ENCODE assay signal across 1 cellular context in the genomic region with DNA sequence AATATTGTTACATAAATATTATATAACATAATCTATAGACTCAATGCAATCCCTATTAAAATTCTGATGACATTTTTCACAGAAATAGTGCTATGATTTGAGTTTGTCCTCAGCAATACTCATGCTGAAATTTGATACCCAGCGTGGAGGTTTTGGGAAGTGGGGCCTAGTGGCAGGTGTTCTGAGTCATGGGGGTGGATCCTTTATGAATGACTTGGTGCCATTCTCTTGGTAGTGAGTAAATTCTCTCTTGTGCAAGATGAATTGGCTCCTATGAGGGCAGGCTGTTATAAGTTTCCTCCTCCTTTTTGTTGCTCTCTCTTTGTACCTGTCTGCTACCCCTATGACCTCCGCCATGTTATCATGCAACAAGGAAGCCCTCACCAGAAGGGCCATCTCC.
TF ChIP-seq lines count a peak whose summit lies in the region.

No MANE protein-coding gene starts in this region.

TF ChIP-seq in WTC11, 78 proteins besides CTCF, POLR2A, EP300 and RAD21 (continued from another document):
- TF ChIP-seq, protein P1, sequence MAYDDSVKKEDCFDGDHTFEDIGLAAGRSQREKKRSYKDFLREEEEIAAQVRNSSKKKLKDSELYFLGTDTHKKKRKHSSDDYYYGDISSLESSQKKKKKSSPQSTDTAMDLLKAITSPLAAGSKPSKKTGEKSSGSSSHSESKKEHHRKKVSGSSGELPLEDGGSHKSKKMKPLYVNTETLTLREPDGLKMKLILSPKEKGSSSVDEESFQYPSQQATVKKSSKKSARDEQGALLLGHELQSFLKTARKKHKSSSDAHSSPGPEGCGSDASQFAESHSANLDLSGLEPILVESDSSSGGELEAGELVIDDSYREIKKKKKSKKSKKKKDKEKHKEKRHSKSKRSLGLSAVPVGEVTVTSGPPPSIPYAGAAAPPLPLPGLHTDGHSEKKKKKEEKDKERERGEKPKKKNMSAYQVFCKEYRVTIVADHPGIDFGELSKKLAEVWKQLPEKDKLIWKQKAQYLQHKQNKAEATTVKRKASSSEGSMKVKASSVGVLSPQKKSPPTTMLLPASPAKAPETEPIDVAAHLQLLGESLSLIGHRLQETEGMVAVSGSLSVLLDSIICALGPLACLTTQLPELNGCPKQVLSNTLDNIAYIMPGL (CRISPR knock-in tag; IDR thresholded peaks at IDR 0.05) = no peak
- TF ChIP-seq, protein P2, sequence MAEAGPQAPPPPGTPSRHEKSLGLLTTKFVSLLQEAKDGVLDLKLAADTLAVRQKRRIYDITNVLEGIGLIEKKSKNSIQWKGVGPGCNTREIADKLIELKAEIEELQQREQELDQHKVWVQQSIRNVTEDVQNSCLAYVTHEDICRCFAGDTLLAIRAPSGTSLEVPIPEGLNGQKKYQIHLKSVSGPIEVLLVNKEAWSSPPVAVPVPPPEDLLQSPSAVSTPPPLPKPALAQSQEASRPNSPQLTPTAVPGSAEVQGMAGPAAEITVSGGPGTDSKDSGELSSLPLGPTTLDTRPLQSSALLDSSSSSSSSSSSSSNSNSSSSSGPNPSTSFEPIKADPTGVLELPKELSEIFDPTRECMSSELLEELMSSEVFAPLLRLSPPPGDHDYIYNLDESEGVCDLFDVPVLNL (CRISPR knock-in tag; IDR thresholded peaks at IDR 0.05; ENCODE audit: borderline replicate concordance, low read depth) = no peak
- no peak for TF ChIP-seq RORB (CRISPR knock-in tag; IDR thresholded peaks at IDR 0.05)
- TF ChIP-seq, protein P3, sequence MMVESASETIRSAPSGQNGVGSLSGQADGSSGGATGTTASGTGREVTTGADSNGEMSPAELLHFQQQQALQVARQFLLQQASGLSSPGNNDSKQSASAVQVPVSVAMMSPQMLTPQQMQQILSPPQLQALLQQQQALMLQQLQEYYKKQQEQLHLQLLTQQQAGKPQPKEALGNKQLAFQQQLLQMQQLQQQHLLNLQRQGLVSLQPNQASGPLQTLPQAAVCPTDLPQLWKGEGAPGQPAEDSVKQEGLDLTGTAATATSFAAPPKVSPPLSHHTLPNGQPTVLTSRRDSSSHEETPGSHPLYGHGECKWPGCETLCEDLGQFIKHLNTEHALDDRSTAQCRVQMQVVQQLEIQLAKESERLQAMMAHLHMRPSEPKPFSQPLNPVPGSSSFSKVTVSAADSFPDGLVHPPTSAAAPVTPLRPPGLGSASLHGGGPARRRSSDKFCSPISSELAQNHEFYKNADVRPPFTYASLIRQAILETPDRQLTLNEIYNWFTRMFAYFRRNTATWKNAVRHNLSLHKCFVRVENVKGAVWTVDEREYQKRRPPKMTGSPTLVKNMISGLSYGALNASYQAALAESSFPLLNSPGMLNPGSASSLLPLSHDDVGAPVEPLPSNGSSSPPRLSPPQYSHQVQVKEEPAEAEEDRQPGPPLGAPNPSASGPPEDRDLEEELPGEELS (CRISPR knock-in tag; IDR thresholded peaks at IDR 0.05) = no peak
- TF ChIP-seq ATF1 (CRISPR knock-in tag; IDR thresholded peaks at IDR 0.05) = no peak
- no peak for TF ChIP-seq ZNF671 (CRISPR knock-in tag; IDR thresholded peaks at IDR 0.05)
- TF ChIP-seq ESRRA (CRISPR knock-in tag; IDR thresholded peaks at IDR 0.05; ENCODE audit: borderline replicate concordance) = no peak
- no peak for TF ChIP-seq FOXJ3 (CRISPR knock-in tag; IDR thresholded peaks at IDR 0.05; ENCODE audit: borderline replicate concordance)
